Comparison of ENCODE assay signal across 19 cellular contexts in genomic region chr20:34240698-34241615, GRCh38. TPM values are rescaled to one million over a fixed set of nuclear protein-coding genes. Genes with fewer than 3 reads are reported as not detected.
DNase-seq lines count a peak whose midpoint lies in the region; ATAC-seq, FAIRE-seq and TF ChIP-seq lines count a peak whose summit lies in the region.
"Had no signal": no experiment of that assay in that cellular context is flagged by ENCODE, and none has a peak within 500 bp of the region (broad histone marks: within the 10 kb centered on the region; RNA-seq: fewer than 3 reads in every experiment).

A gene with protein sequence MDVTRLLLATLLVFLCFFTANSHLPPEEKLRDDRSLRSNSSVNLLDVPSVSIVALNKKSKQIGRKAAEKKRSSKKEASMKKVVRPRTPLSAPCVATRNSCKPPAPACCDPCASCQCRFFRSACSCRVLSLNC (plus strand): TSS chr20:34241423. CDS start chr20:34260375, 18,952 bp downstream.

- RAD21 ChIA-PET in GM12878 (lab: Charles Lee; ENCODE audit: unreplicated experiment): interaction anchor here (1.4 kb wide), 1 partner anchor 62 kb away, joined by 3 read pairs; no protein-coding TSS in a partner anchor

- H3K27me3 Mint-ChIP-seq in stimulated activated naive CD8-positive, alpha-beta T cell treated with anti-CD3 and anti-CD28 coated beads, Interleukin-15, amount 100 ng/mL, for 72 hours: peaks cover 13% of the 10 kb centered on the region

- no peaks in the 10 kb centered on the region for H3K27me3 ChIP-seq in right atrium auricular region
- no peaks in the 10 kb centered on the region; a peak in 1 of 4 replicates for H3K27me3 ChIP-seq in GM12878 (replicated peaks in 1 of 2; ENCODE audit: control insufficient read depth in 2 of 2, insufficient read depth in 2 of 2, low read length in 1 of 2)
- H3K27me3 ChIP-seq in adrenal gland: no peaks in the 10 kb centered on the region
- H3K27me3 ChIP-seq: BE2C, pancreas had no signal

- no TSS peak for BruUV-seq in GM12878 (replicated peaks; lab: Mats Ljungman, UMichigan)

- CTCF ChIA-PET in GM12878 (lab: Yijun Ruan, JAX): interaction anchor here (1.0 to 1.2 kb wide), 3 partner anchors 15 to 50 kb away, joined by 4 read pairs; no protein-coding TSS in a partner anchor

- 48% methylated on average over 9 of the region's 9 CpGs for WGBS in GM12878 (ENCODE audit: insufficient coverage, insufficient replicate concordance, low lambda C conversion rate, missing lambda C conversion rate)
- 75 to 77% (median 76%) methylated on average over 9 of the region's 9 CpGs for WGBS in adrenal gland, 4 donors

- H3K27ac ChIP-seq in right atrium auricular region (no peak within 1 kb of the TSS), GM12878 (ENCODE audit: control insufficient read depth, insufficient read depth) (no peak within 1 kb of the TSS), adrenal gland (no peak within 1 kb of the TSS)
- H3K27ac ChIP-seq: pancreas had no signal

- TF ChIP-seq POLR2A in GM12878 (IDR thresholded peaks at IDR 0.05; ENCODE audit: low read depth, low read length) (no peak), adrenal gland (IDR thresholded peaks at IDR 0.05) (no peak)

- H3K36me3 ChIP-seq in right atrium auricular region: no peaks in the 10 kb centered on the region
- H3K36me3 ChIP-seq in GM12878 (ENCODE audit: control insufficient read depth in 2 of 2, insufficient read depth in 2 of 2, low read length in 1 of 2): no peaks in the 10 kb centered on the region
- H3K36me3 ChIP-seq in adrenal gland (replicated peaks in 1 of 2): no peaks in the 10 kb centered on the region
- H3K36me3 ChIP-seq: BE2C, pancreas had no signal

- peak within 1 kb of the TSS; percentile 18; the same call in 1 of the 2 replicates for H2AFZ ChIP-seq in GM12878 (ENCODE audit: control insufficient read depth, low read depth, low read length)

- H3K79me2 ChIP-seq in GM12878 (ENCODE audit: control insufficient read depth, insufficient read depth, low read length): no peaks in the 10 kb centered on the region

- no peak for TF ChIP-seq RAD21 in GM12878 (IDR thresholded peaks at IDR 0.05; ENCODE audit: insufficient read depth, low read depth, low read length)

- SMC1A ChIA-PET in GM12878 (lab: Charles Lee; ENCODE audit: uncharacterized antibody, unreplicated experiment): interaction anchor here (1.6 to 1.8 kb wide), 3 partner anchors 8 to 466 kb away, joined by 3 to 5 read pairs (median 4); no protein-coding TSS in a partner anchor

- intact Hi-C loops in Right ventricle myocardium superior (cut with DNase I) (no loop called here), GM12878 (cut with micrococcal nuclease; ENCODE audit: unreplicated experiment) (no loop called here), adrenal gland (cut with DNase I) (no loop called here)

- FAIRE-seq in GM12878 (lab: Jason Lieb, UNC): no peak
- FAIRE-seq: HTR-8/SVneo, keratinocyte, pancreas, TTC549 had no signal

- peaks cover 20 to 28% of the 10 kb centered on the region in 2 donors for H3K9me3 Mint-ChIP-seq in stimulated activated naive CD8-positive, alpha-beta T cell treated with anti-CD3 and anti-CD28 coated beads, Interleukin-15, amount 100 ng/mL, for 72 hours

- no peak for TF ChIP-seq EP300 in GM12878 (IDR thresholded peaks at IDR 0.05; ENCODE audit: borderline replicate concordance in 1 of 2, control insufficient read depth in 1 of 2, low read depth in 2 of 2, low read length in 2 of 2)

- DNase-seq in Right ventricle myocardium superior (no peak), right atrium auricular region (ENCODE audit: low spot score) (no peak), KBM-7 (peak; percentile 25), GM12878 (ENCODE audit: low read depth, low spot score) (no peak), mucosa of gallbladder (ENCODE audit: low spot score) (no peak), adrenal gland (no peak)
- DNase-seq in stimulated activated naive CD8-positive, alpha-beta T cell treated with anti-CD3 and anti-CD28 coated beads, Interleukin-15, amount 100 ng/mL, for 72 hours: no peak
- DNase-seq: amygdala, BE2C, EL, GOT3, NCI-H2171, pancreas, SHP77 treated with DMSO at 0.1 percent for 48 hours had no signal

- peak within 1 kb of the TSS; percentile 0 to 19 for H3K27ac Mint-ChIP-seq in stimulated activated naive CD8-positive, alpha-beta T cell treated with anti-CD3 and anti-CD28 coated beads, Interleukin-15, amount 100 ng/mL, for 72 hours

- no peak within 1 kb of the TSS for H3K4me3 ChIP-seq in right atrium auricular region
- H3K4me3 ChIP-seq in GM12878: no peak within 1 kb of the TSS
- no peak within 1 kb of the TSS for H3K4me3 ChIP-seq in adrenal gland
- H3K4me3 ChIP-seq: pancreas, smooth muscle cell had no signal

- POLR2A ChIA-PET in GM12878 (lab: Charles Lee): no interaction called here

- no peaks in the 10 kb centered on the region for H3K4me1 ChIP-seq in right atrium auricular region
- H3K4me1 ChIP-seq in GM12878 (ENCODE audit: control insufficient read depth, insufficient read depth, low read length): no peaks in the 10 kb centered on the region; the same call in 1 of the 2 replicates
- no peaks in the 10 kb centered on the region for H3K4me1 ChIP-seq in adrenal gland (replicated peaks in 1 of 2)

- no peaks in the 10 kb centered on the region for H4K20me1 ChIP-seq in GM12878 (ENCODE audit: control insufficient read depth, insufficient read depth)

- peak within 1 kb of the TSS in 1 of 2 donors; percentile 18 for H3K4me3 Mint-ChIP-seq in stimulated activated naive CD8-positive, alpha-beta T cell treated with anti-CD3 and anti-CD28 coated beads, Interleukin-15, amount 100 ng/mL, for 72 hours

- TF ChIP-seq CTCF in right atrium auricular region (IDR thresholded peaks at IDR 0.05) (no peak), GM12878 (IDR thresholded peaks at IDR 0.05 in 2 of 3, conservative IDR thresholded peaks at IDR 0.05 in 1 of 3; ENCODE audit: control insufficient read depth in 2 of 3, extremely low read depth in 1 of 3, insufficient read depth in 1 of 3, low read depth in 3 of 3, low read length in 3 of 3) (no peak), adrenal gland (IDR thresholded peaks at IDR 0.05) (no peak)

- peak within 1 kb of the TSS; percentile 22; the same call in 1 of the 2 replicates for H3K4me2 ChIP-seq in GM12878 (ENCODE audit: control insufficient read depth, insufficient read depth)
- H3K4me2 ChIP-seq: smooth muscle cell had no signal

- in situ Hi-C loops in KBM-7 (cut with MboI; ENCODE audit: low pct_unique_long_range_greater_than_20kb, low sequenced_read_pairs) (no loop called here), GM12878 (cut with MboI) (no loop called here)

- H3K4me1 Mint-ChIP-seq in stimulated activated naive CD8-positive, alpha-beta T cell treated with anti-CD3 and anti-CD28 coated beads, Interleukin-15, amount 100 ng/mL, for 72 hours: peaks cover 16% of the 10 kb centered on the region

- no peak within 1 kb of the TSS for H3K9ac ChIP-seq in GM12878 (ENCODE audit: control insufficient read depth, insufficient read depth, low read length)

- H3K9me3 ChIP-seq in right atrium auricular region (peaks cover 0 to 19% of the 10 kb centered on the region in 2 donors), GM12878 (replicated peaks; ENCODE audit: control insufficient read depth, insufficient read depth, low read length) (no peaks in the 10 kb centered on the region; the same call in 1 of the 3 replicates), adrenal gland (replicated peaks in 1 of 3) (peaks cover 0 to 12% (median 0%) of the 10 kb centered on the region in 3 donors)
- H3K9me3 ChIP-seq: BE2C, pancreas had no signal

- ATAC-seq in Right ventricle myocardium superior (ENCODE audit: poor library complexity) (no peak), GM12878 (no peak), HG02623 (IDR thresholded peaks at IDR 0.05; ENCODE audit: unreplicated experiment) (no peak)
- ATAC-seq in stimulated activated naive CD8-positive, alpha-beta T cell treated with anti-CD3 and anti-CD28 coated beads, Interleukin-15, amount 100 ng/mL, for 72 hours: no peak
- ATAC-seq: pancreas had no signal

TF ChIP-seq in GM12878, 131 proteins besides CTCF, POLR2A, EP300 and RAD21 (continues in another document):
- TF ChIP-seq RUNX3 (IDR thresholded peaks at IDR 0.05; ENCODE audit: low read length) (peak; percentile 34; the same call in 1 of the 2 replicates), HDGF (IDR thresholded peaks at IDR 0.05) (no peak), IKZF2 (IDR thresholded peaks at IDR 0.05) (peak in 1 of 2 experiments; percentile 13; a peak in 1 of 4 replicates)

RNA-seq across cellular contexts. Expression of the gene that starts here (rescaled TPM):
- total RNA-seq in Right ventricle myocardium superior (18.9 TPM), right atrium auricular region (1 to 10 TPM in 1 of 2 donors, not detected in 1; 2.7 TPM), GM12878 (2014; rRNA removed) (not detected in 2 replicates), GM12878 (2014; rRNA removed; fragmentation: Illumina TruSeq; extraction: Trizol) (not detected in 2 replicates), GM12878 (2021) (not detected in 2 replicates), mucosa of gallbladder (not detected), adrenal gland (1 to 10 TPM in 1 of 8 donors, under 1 TPM in 4, not detected in 3; 0.46 to 1.0 (median 0.83) TPM)
- not detected in 2 replicates for total RNA-seq in GM12878 (2013; cell fraction: nucleolus; rRNA removed)
- not detected for polyA plus RNA-seq in GM12878 (2011; ENCODE audit: low read depth)
- polyA plus RNA-seq in GM12878 (2011; rRNA removed) (not detected in 2 replicates), GM12878 (2014; fragmentation: Illumina TruSeq; extraction: Trizol) (not detected in 2 replicates), GM12878 (2014; fragmentation: Nextera tagmentation; extraction: Ambion mirVana) (not detected), GM12878 (2014; rRNA removed) (0.29 TPM in 1 of 2 replicates, not detected in the other), GM12878 (2016; fragmentation: Nextera tagmentation; extraction: Ambion mirVana) (not detected), adrenal gland (10 to 100 TPM in 1 of 3 donors, 1 to 10 TPM in 1, not detected in 1; 3.2 to 15.1 TPM)
- polyA plus RNA-seq in GM12878 (2011; cell fraction: cytosol; rRNA removed): not detected in 2 replicates
- not detected in 2 replicates for polyA plus RNA-seq in GM12878 (2011; cell fraction: nucleus; rRNA removed)
- polyA plus RNA-seq in GM12878 (2012): not detected in 2 replicates
- polyA minus RNA-seq in GM12878 (2011; rRNA and poly(A)+ RNA removed): not detected in 2 replicates
- polyA minus RNA-seq in GM12878 (2011; cell fraction: cytosol; rRNA and poly(A)+ RNA removed): not detected in 2 replicates
- polyA minus RNA-seq in GM12878 (2011; cell fraction: nucleus; rRNA and poly(A)+ RNA removed): not detected in 2 replicates
- total RNA-seq: pancreas, smooth muscle cell had no signal
- polyA plus RNA-seq: keratinocyte, pancreas, smooth muscle cell had no signal
